Comparison of ENCODE assay signal across 9 cellular contexts in the genomic region with DNA sequence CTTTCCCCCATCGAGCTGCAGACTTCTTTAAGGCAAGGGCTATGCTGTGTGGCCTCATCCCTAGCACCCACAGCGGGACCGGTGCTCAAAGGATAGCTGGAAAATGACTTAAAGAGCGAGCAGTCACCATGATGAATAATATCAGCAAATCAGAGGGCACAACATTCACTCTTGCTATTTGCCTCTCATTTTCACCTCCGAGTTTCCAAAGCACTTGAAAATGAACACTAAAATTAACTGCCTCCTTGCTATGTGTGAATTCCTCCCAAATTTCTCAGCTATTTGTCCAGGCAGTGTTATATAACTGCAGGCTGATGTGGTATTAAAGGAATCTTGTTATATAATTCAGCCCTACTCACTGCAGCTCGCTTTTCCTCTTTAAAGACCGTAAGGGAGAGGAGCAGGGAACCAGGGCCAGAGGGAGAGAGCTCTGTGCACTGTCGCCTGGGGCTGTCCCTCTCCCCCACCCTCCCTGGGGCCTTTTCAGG. TPM values are rescaled to one million over a fixed set of nuclear protein-coding genes. Genes with fewer than 3 reads are reported as not detected.
A peak's percentile ranks its signal among the peaks of the same experiment; 100 is the strongest.
DNase-seq lines count a peak whose midpoint lies in the region; ATAC-seq, FAIRE-seq and TF ChIP-seq lines count a peak whose summit lies in the region.
"Had no signal": no experiment of that assay in that cellular context is flagged by ENCODE, and none has a peak within 500 bp of the region (broad histone marks: within the 10 kb centered on the region; RNA-seq: fewer than 3 reads in every experiment).

No MANE protein-coding gene starts in this region.

- TF ChIP-seq CTCF in smooth muscle cell (IDR thresholded peaks at IDR 0.05; ENCODE audit: borderline replicate concordance, insufficient read depth, poor library complexity, severe bottlenecking): no peak

- peaks cover 26% of the 10 kb centered on the region for H3K4me1 Mint-ChIP-seq in activated naive CD8-positive, alpha-beta T cell treated with anti-CD3 and anti-CD28 coated beads, Interleukin-2, amount 50 U/mL, for 24 hours

- peak overlapping the region; percentile 92 for H3K4me2 ChIP-seq in smooth muscle cell

- H3F3A ChIP-seq in smooth muscle cell (ENCODE audit: low read depth): peaks cover 8% of the 10 kb centered on the region

- 53% methylated on average over 8 of the region's 8 CpGs for WGBS in smooth muscle cell (ENCODE audit: low lambda C conversion rate)

- H3K27ac ChIP-seq in iPS-18a (ENCODE audit: low read length) (no peak overlapping the region), smooth muscle cell (ENCODE audit: low read depth) (peak overlapping the region; percentile 19)

- H3K4me3 ChIP-seq in iPS-18a (ENCODE audit: low read length): peak overlapping the region; percentile 43
- H3K4me3 ChIP-seq in smooth muscle cell: peak overlapping the region; percentile 74

- peaks cover 80% of the 10 kb centered on the region for H3K27me3 Mint-ChIP-seq in activated naive CD8-positive, alpha-beta T cell treated with anti-CD3 and anti-CD28 coated beads, Interleukin-2, amount 50 U/mL, for 24 hours

- no peaks in the 10 kb centered on the region for H3K36me3 Mint-ChIP-seq in activated naive CD8-positive, alpha-beta T cell treated with anti-CD3 and anti-CD28 coated beads, Interleukin-2, amount 50 U/mL, for 24 hours (ENCODE audit: low read depth)

- H3K27me3 ChIP-seq in iPS-18a (ENCODE audit: control insufficient read depth, insufficient read depth, low read length): peaks cover 72% of the 10 kb centered on the region
- peaks cover 52% of the 10 kb centered on the region for H3K27me3 ChIP-seq in smooth muscle cell (ENCODE audit: low read depth)

- no peaks in the 10 kb centered on the region for H3K79me2 ChIP-seq in smooth muscle cell (ENCODE audit: low read depth)

- no peaks in the 10 kb centered on the region for H3K36me3 ChIP-seq in iPS-18a (ENCODE audit: control insufficient read depth, low read depth, low read length)
- no peaks in the 10 kb centered on the region for H3K36me3 ChIP-seq in smooth muscle cell (ENCODE audit: low read depth)

- no peak for FAIRE-seq in RCC 7860 (lab: Jason Lieb, UNC)

- H2AFZ ChIP-seq in smooth muscle cell (ENCODE audit: low read depth): peak overlapping the region; percentile 71

- H3K9me3 ChIP-seq in iPS-18a (ENCODE audit: control insufficient read depth, low read depth, low read length) (no peaks in the 10 kb centered on the region), smooth muscle cell (replicated peaks; ENCODE audit: low read depth) (no peaks in the 10 kb centered on the region)

- H3K27ac Mint-ChIP-seq in activated naive CD8-positive, alpha-beta T cell treated with anti-CD3 and anti-CD28 coated beads, Interleukin-2, amount 50 U/mL, for 24 hours: no peak overlapping the region

- no peaks in the 10 kb centered on the region for H3K9me3 Mint-ChIP-seq in activated naive CD8-positive, alpha-beta T cell treated with anti-CD3 and anti-CD28 coated beads, Interleukin-2, amount 50 U/mL, for 24 hours

- H3K9ac ChIP-seq in iPS-18a (ENCODE audit: low read length): no peak overlapping the region
- H3K9ac ChIP-seq in smooth muscle cell (ENCODE audit: low read depth): no peak overlapping the region

- H3K4me1 ChIP-seq in iPS-18a (ENCODE audit: control insufficient read depth, low read depth, low read length) (peaks cover 12% of the 10 kb centered on the region), smooth muscle cell (ENCODE audit: low read depth) (no peaks in the 10 kb centered on the region)

- peak; percentile 4 for ATAC-seq in GM18511 (IDR thresholded peaks at IDR 0.05; ENCODE audit: unreplicated experiment)
- no peak for ATAC-seq in activated naive CD8-positive, alpha-beta T cell treated with anti-CD3 and anti-CD28 coated beads, Interleukin-2, amount 50 U/mL, for 24 hours
- no peak for ATAC-seq in GM19328 (IDR thresholded peaks at IDR 0.05; ENCODE audit: unreplicated experiment)
- ATAC-seq in GM19324 (IDR thresholded peaks at IDR 0.05; ENCODE audit: low FRiP score, unreplicated experiment): no peak

- peak overlapping the region; percentile 72 for H3K4me3 Mint-ChIP-seq in activated naive CD8-positive, alpha-beta T cell treated with anti-CD3 and anti-CD28 coated beads, Interleukin-2, amount 50 U/mL, for 24 hours

- no peaks in the 10 kb centered on the region for H4K20me1 ChIP-seq in smooth muscle cell (ENCODE audit: low read depth)

- DNase-seq in activated naive CD8-positive, alpha-beta T cell treated with anti-CD3 and anti-CD28 coated beads, Interleukin-2, amount 50 U/mL, for 24 hours: no peak
- DNase-seq in smooth muscle cell (lab: John Stamatoyannopoulos, UW; ENCODE audit: unreplicated experiment) (no peak), NCI-H146 (lab: John Stamatoyannopoulos, UW) (no peak), RCC 7860 (ENCODE audit: low spot score) (no peak)
- DNase-seq: NCI-H1930 had no signal

RNA-seq across cellular contexts. Expression of gene CYS1, which starts 1.5 kb away (rescaled TPM):
- total RNA-seq in smooth muscle cell: 2.3 and 3.9 TPM in 2 replicates
- 9.9 and 11.5 TPM in 2 replicates for polyA plus RNA-seq in smooth muscle cell

RNA-seq across cellular contexts. Expression of gene KLF11, which starts 35.4 kb away (rescaled TPM):
- 12.7 and 15.3 TPM in 2 replicates for total RNA-seq in smooth muscle cell
- polyA plus RNA-seq in smooth muscle cell: 9.9 and 11.7 TPM in 2 replicates

RNA-seq across cellular contexts. Expression of gene RRM2, which starts 43.8 kb away (rescaled TPM):
- total RNA-seq in smooth muscle cell: 15.5 and 22.7 TPM in 2 replicates
- polyA plus RNA-seq in smooth muscle cell: 53.0 and 102 TPM in 2 replicates
